ENCODE assay signal across 1 cellular context in genomic region chr12:94305293-94305957, GRCh38.
TF ChIP-seq lines count a peak whose summit lies in the region.

No MANE protein-coding gene starts in this region.

TF ChIP-seq in GM12878, 131 proteins besides CTCF, POLR2A, EP300 and RAD21 (continued from another document):
- peak; percentile 58; the same call in 1 of the 2 replicates for TF ChIP-seq CREM (IDR thresholded peaks at IDR 0.05; ENCODE audit: low read depth)
